In the genomic region with DNA sequence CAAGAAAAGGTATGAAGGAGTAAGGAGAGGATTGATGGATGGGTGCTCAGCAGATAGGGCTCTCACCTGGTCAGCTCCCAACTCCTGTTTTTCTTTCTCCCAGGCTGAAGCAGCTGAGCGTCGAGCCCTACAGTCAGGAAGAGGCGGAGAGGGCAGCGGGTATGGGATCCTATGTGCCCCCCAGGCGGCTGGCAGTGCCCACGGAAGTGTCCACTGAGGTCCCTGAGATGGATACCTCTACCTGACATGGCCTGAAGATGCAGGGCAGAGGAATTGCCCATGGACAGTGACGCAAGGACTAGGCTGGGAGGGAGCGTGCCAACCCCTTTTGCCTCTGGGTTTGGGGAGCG, we compare ENCODE assay signal across 9 cellular contexts. TPM values are rescaled to one million over a fixed set of nuclear protein-coding genes. Genes with fewer than 3 reads are reported as not detected.
DNase-seq lines count a peak whose midpoint lies in the region; ATAC-seq and TF ChIP-seq lines count a peak whose summit lies in the region.
"Had no signal": no experiment of that assay in that cellular context is flagged by ENCODE, and none has a peak within 500 bp of the region (broad histone marks: within the 10 kb centered on the region; RNA-seq: fewer than 3 reads in every experiment).

No MANE protein-coding gene starts in this region.

- no peaks in the 10 kb centered on the region for H3K27me3 ChIP-seq in adrenal gland

- H3K27ac ChIP-seq in adrenal gland: peak overlapping the region in 1 of 5 donors; percentile 78
- H3K27ac ChIP-seq in substantia nigra (ENCODE audit: low read depth, low read length, poor library complexity, severe bottlenecking): peak overlapping the region; percentile 73

- intact Hi-C loops in adrenal gland (cut with DNase I): no loop called here
- intact Hi-C loops in left colon (cut with DNase I, micrococcal nuclease): loop anchor here in 1 of 2 donors (10.0 kb wide), 1 partner anchor 64 kb away; a partner anchor contains a TSS

- no peak for DNase-seq in T-helper 1 cell
- DNase-seq in adrenal gland: no peak
- no peak for DNase-seq in left colon
- DNase-seq in substantia nigra (lab: John Stamatoyannopoulos, UW): no peak
- DNase-seq in NCI-H345 (lab: John Stamatoyannopoulos, UW): no peak
- DNase-seq in DMS114 treated with DMSO at 0.1 percent for 48 hours (lab: John Stamatoyannopoulos, UW; ENCODE audit: unreplicated experiment): no peak
- DNase-seq: activated gamma-delta T cell treated with Interleukin-2 at 50 U/mL for 16 hours had no signal

- TF ChIP-seq CTCF in adrenal gland (IDR thresholded peaks at IDR 0.05): no peak

- H3K9me3 ChIP-seq in adrenal gland (replicated peaks in 1 of 3): no peaks in the 10 kb centered on the region

- H3K36me3 Mint-ChIP-seq in T-helper 1 cell treated with Interleukin-12 subunit alpha and Interleukin-12 subunit beta and Interleukin-4 antibody, amounts not matched to agents 30 μg/mL and 1 μg/mL, for 36 hours (ENCODE audit: low read depth): no peaks in the 10 kb centered on the region

- no peak for TF ChIP-seq POLR2A in adrenal gland (IDR thresholded peaks at IDR 0.05)

- peak overlapping the region in 3 of 4 donors; percentile 35 to 84 (median 74) for H3K4me3 ChIP-seq in adrenal gland

- H3K4me3 Mint-ChIP-seq in T-helper 1 cell treated with Interleukin-12 subunit alpha and Interleukin-12 subunit beta and Interleukin-4 antibody, amounts not matched to agents 30 μg/mL and 1 μg/mL, for 36 hours: peak overlapping the region; percentile 84

- no peaks in the 10 kb centered on the region for H3K36me3 ChIP-seq in adrenal gland (replicated peaks in 1 of 2)

- H3K4me1 ChIP-seq in adrenal gland (replicated peaks in 1 of 2): peaks cover 7 to 15% of the 10 kb centered on the region in 2 donors

- WGBS in adrenal gland, 4 donors: 72 to 81% (median 77%) methylated on average over 7 to 9 of the region's 9 CpGs

- H3K9me3 Mint-ChIP-seq in T-helper 1 cell treated with Interleukin-12 subunit alpha and Interleukin-12 subunit beta and Interleukin-4 antibody, amounts not matched to agents 30 μg/mL and 1 μg/mL, for 36 hours: no peaks in the 10 kb centered on the region

- peak overlapping the region; percentile 57 for H3K27ac Mint-ChIP-seq in T-helper 1 cell treated with Interleukin-12 subunit alpha and Interleukin-12 subunit beta and Interleukin-4 antibody, amounts not matched to agents 30 μg/mL and 1 μg/mL, for 36 hours

- ATAC-seq in left colon (peak; percentile 21), HG02759 (IDR thresholded peaks at IDR 0.05; ENCODE audit: unreplicated experiment) (no peak)

- peaks cover 24% of the 10 kb centered on the region for H3K4me1 Mint-ChIP-seq in T-helper 1 cell treated with Interleukin-12 subunit alpha and Interleukin-12 subunit beta and Interleukin-4 antibody, amounts not matched to agents 30 μg/mL and 1 μg/mL, for 36 hours (ENCODE audit: low read depth)

- H3K27me3 Mint-ChIP-seq in T-helper 1 cell treated with Interleukin-12 subunit alpha and Interleukin-12 subunit beta and Interleukin-4 antibody, amounts not matched to agents 30 μg/mL and 1 μg/mL, for 36 hours (ENCODE audit: low read depth): peaks cover 19% of the 10 kb centered on the region

RNA-seq across cellular contexts. Expression of a gene that starts 0.7 kb away (rescaled TPM):
- total RNA-seq in adrenal gland (10 to 100 TPM; 17.8 to 44.7 (median 29.5) TPM), left colon (10 to 100 TPM; 17.6 to 21.2 TPM)
- polyA plus RNA-seq in adrenal gland: 100 to 1,000 TPM in 1 of 3 donors, 10 to 100 TPM in 1, 1 to 10 TPM in 1; 9.8 to 113 (median 51.0) TPM

RNA-seq across cellular contexts. Expression of a gene that starts 1.2 kb away (rescaled TPM):
- total RNA-seq in adrenal gland (under 1 TPM in 1 of 8 donors, not detected in 7; 0.18 TPM), left colon (not detected)
- polyA plus RNA-seq in adrenal gland: under 1 TPM in 1 of 3 donors, not detected in 2; 0.88 TPM

RNA-seq across cellular contexts. Expression of a gene that starts 1.7 kb away (rescaled TPM):
- total RNA-seq in adrenal gland (not detected), left colon (not detected)
- not detected for polyA plus RNA-seq in adrenal gland

RNA-seq across cellular contexts. Expression of a gene that starts 6.8 kb away (rescaled TPM):
- total RNA-seq in adrenal gland (1 to 10 TPM in 1 of 8 donors, under 1 TPM in 3, not detected in 4; 0.27 to 2.1 (median 0.34) TPM), left colon (10 to 100 TPM; 37.3 to 45.6 TPM)
- polyA plus RNA-seq in adrenal gland: 1 to 10 TPM in 1 of 3 donors, under 1 TPM in 2; 0.31 to 1.5 (median 0.64) TPM

RNA-seq across cellular contexts. Expression of a gene that starts 11.6 kb away (rescaled TPM):
- total RNA-seq in adrenal gland (1 to 10 TPM; 1.7 to 3.9 (median 2.4) TPM), left colon (1 to 10 TPM in 1 of 2 donors, under 1 TPM in 1; 0.85 to 1.0 TPM)
- polyA plus RNA-seq in adrenal gland: 1 to 10 TPM in 2 of 3 donors, under 1 TPM in 1; 0.46 to 6.2 (median 1.4) TPM
